ENCODE assay signal across 8 cellular contexts in the genomic region with DNA sequence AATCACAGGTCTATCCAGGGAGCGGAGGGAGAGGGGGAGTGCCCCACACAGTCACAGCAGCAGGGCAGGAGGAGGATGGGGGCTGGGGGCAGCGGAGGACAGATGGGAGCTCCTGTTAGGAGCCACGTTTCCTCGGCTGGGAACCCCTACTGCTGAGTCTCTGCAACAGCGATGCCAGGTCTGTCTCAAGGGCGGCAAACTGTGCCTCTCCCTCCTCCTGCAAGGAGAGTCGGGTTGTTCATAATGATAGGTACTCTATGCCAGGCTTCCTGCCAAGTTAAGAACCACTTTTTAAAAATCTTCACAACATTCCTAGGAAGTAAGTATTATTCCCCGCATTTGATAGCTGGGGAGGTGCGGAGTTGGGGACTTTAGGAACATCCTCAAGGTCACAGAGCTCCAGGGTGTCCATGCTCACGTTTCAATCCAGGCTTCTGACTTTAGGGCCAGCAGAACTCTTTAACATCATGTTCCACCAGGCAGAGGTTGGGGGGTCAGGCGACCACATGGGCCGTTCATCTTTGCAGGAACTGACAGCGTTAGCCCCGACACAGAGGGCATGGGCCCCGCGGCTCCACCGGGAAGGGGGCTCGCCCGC.
A peak's percentile ranks its signal among the peaks of the same experiment; 100 is the strongest.
DNase-seq lines count a peak whose midpoint lies in the region; ATAC-seq and TF ChIP-seq lines count a peak whose summit lies in the region.

No MANE protein-coding gene starts in this region.

- peak; percentile 32 for DNase-seq in ELF-1 (ENCODE audit: low read depth, low spot score)
- DNase-seq in MG63: no peak
- DNase-seq in activated CD4-positive, alpha-beta memory T cell treated with anti-CD3 and anti-CD28 coated beads, Interleukin-2, amount 10 ng/mL, durations not matched to agents 7 days and 5 days: no peak
- peak in 1 of 2 donors; percentile 15 for DNase-seq in heart right ventricle
- DNase-seq in psoas muscle: peak in 1 of 2 donors; percentile 52
- no peak for DNase-seq in posterior vena cava (ENCODE audit: low spot score)
- DNase-seq in GDM1 (lab: John Stamatoyannopoulos, UW): no peak
- no peak for DNase-seq in inferior parietal cortex (ENCODE audit: extremely low spot score)

- H3K27me3 ChIP-seq in MG63: no peaks in the 10 kb centered on the region
- no peaks in the 10 kb centered on the region for H3K27me3 ChIP-seq in heart right ventricle
- H3K27me3 ChIP-seq in psoas muscle (ENCODE audit: insufficient read depth in 3 of 3, low read length in 2 of 3): no peaks in the 10 kb centered on the region

- intact Hi-C loops in heart right ventricle (cut with DNase I): loop anchor here (1.0 to 10.0 kb wide), 25 partner anchors 70 to 597 kb away; partner anchors contain the start of genes MAML3 (in 5 of the 10) and MGST2 (in 2 of the 10)
- intact Hi-C loops in psoas muscle (cut with DNase I): loop anchor here (1.0 to 5.0 kb wide), 6 partner anchors 98 to 520 kb away; partner anchors contain the start of gene MAML3 (in 2 of the 2)
- intact Hi-C loops in posterior vena cava (cut with DNase I): loop anchor here (1.0 to 10.0 kb wide), 3 partner anchors 99 to 357 kb away; partner anchors contain the start of gene MAML3 (in 1 of the 2)

- H3K4me3 ChIP-seq in MG63 (peak overlapping the region; percentile 37; the same call in 1 of the 2 replicates), heart right ventricle (peak overlapping the region; percentile 43 to 95 (median 73)), psoas muscle (peak overlapping the region; percentile 85)

- H3K27ac Mint-ChIP-seq in activated CD4-positive, alpha-beta memory T cell treated with anti-CD3 and anti-CD28 coated beads, Interleukin-2, amount 10 ng/mL, durations not matched to agents 7 days and 5 days: no peak overlapping the region

- H3K4me1 ChIP-seq in heart right ventricle (peaks cover 0 to 41% (median 23%) of the 10 kb centered on the region in 9 donors), psoas muscle (peaks cover 12% of the 10 kb centered on the region)

- no peaks in the 10 kb centered on the region for H3K36me3 Mint-ChIP-seq in activated CD4-positive, alpha-beta memory T cell treated with anti-CD3 and anti-CD28 coated beads, Interleukin-2, amount 10 ng/mL, durations not matched to agents 7 days and 5 days (ENCODE audit: low read depth)

- CTCF ChIA-PET in activated CD4-positive, alpha-beta memory T cell treated with anti-CD3 and anti-CD28 coated beads, Interleukin-2, amount 10 ng/mL, durations not matched to agents 7 days and 5 days (lab: Charles Lee): interaction anchor here (0.6 to 6.0 kb wide), 14 partner anchors 9 to 595 kb away, joined by 3 to 50 read pairs (median 6); partner anchors contain the start of genes MAML3 and SCOC

- POLR2A ChIA-PET in activated CD4-positive, alpha-beta memory T cell treated with anti-CD3 and anti-CD28 coated beads, Interleukin-2, amount 10 ng/mL, durations not matched to agents 7 days and 5 days (lab: Charles Lee): interaction anchor here (1.0 to 1.3 kb wide), 3 partner anchors 10 to 149 kb away, joined by 3 to 4 read pairs (median 4); no protein-coding TSS in a partner anchor

- H3K4me1 Mint-ChIP-seq in activated CD4-positive, alpha-beta memory T cell treated with anti-CD3 and anti-CD28 coated beads, Interleukin-2, amount 10 ng/mL, durations not matched to agents 7 days and 5 days: peaks cover 19% of the 10 kb centered on the region

- TF ChIP-seq CTCF in heart right ventricle (IDR thresholded peaks at IDR 0.05) (no peak), psoas muscle (IDR thresholded peaks at IDR 0.05) (no peak)

- WGBS in heart right ventricle, 2 donors: 27 to 37% methylated on average over 19 of the region's 19 CpGs
- 38 to 43% (median 38%) methylated on average over 16 to 19 of the region's 19 CpGs for WGBS in psoas muscle, 3 donors

- H3K27ac ChIP-seq in heart right ventricle (peak overlapping the region; percentile 72 to 99 (median 94)), psoas muscle (peak overlapping the region; percentile 89)

- no peaks in the 10 kb centered on the region for H3K9me3 ChIP-seq in MG63
- no peaks in the 10 kb centered on the region for H3K9me3 ChIP-seq in heart right ventricle
- no peaks in the 10 kb centered on the region for H3K9me3 ChIP-seq in psoas muscle

- H3K9me3 Mint-ChIP-seq in activated CD4-positive, alpha-beta memory T cell treated with anti-CD3 and anti-CD28 coated beads, Interleukin-2, amount 10 ng/mL, durations not matched to agents 7 days and 5 days: no peaks in the 10 kb centered on the region

- peaks cover 33% of the 10 kb centered on the region for H3K27me3 Mint-ChIP-seq in activated CD4-positive, alpha-beta memory T cell treated with anti-CD3 and anti-CD28 coated beads, Interleukin-2, amount 10 ng/mL, durations not matched to agents 7 days and 5 days

- H3K36me3 ChIP-seq in MG63 (no peaks in the 10 kb centered on the region), heart right ventricle (no peaks in the 10 kb centered on the region), psoas muscle (ENCODE audit: insufficient read depth in 1 of 2, low read depth in 1 of 2) (no peaks in the 10 kb centered on the region)

- peak overlapping the region; percentile 55 for H3K4me3 Mint-ChIP-seq in activated CD4-positive, alpha-beta memory T cell treated with anti-CD3 and anti-CD28 coated beads, Interleukin-2, amount 10 ng/mL, durations not matched to agents 7 days and 5 days

- peak in 4 of 8 donors; percentile 11 to 32 (median 20) for ATAC-seq in heart right ventricle
- ATAC-seq in psoas muscle: peak in 3 of 4 donors; percentile 4 to 11 (median 5)
